ENCODE assay signal across 1 cellular context in the genomic region with DNA sequence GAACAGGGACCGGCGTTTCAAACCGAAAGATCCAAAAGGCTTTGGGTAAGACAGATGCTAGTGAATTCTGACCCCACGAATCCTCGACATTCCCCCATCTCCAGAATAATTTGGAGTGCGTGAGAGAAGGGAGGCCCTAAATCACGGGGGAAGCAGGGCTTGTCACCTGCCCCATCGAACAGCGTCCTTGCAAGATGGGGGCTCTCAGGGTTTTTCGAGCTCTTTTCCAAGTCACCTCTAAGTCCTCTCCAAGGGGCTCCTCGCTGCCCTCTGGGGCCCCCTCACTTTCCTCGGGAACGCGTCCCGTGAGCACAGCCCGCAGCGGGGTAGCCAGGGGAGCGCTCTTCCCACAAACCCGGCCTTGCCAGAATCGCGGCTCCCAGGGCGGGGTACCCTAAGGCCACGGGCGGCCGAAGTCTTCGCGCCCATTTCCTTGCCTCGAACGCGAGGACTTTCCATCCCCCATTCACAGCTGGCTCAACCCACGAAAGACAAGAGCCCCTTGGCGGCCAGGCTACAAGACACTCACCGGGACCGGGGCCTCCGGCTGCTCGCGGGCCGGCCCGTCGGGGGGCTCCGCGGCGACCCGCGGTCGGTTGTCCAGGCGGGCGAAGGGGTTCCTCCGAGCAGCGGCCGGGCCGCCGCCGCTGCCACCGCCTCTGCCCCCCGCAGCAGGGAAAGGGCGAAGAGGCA.
TF ChIP-seq lines count a peak whose summit lies in the region.

No MANE protein-coding gene starts in this region.

TF ChIP-seq in GM12878, 131 proteins besides CTCF, POLR2A, EP300 and RAD21:
- TF ChIP-seq EED (IDR thresholded peaks at IDR 0.05; ENCODE audit: low read depth) (0 out of 2 replicates have a peak, but pooled peaks have one; percentile 29), TCF3 (IDR thresholded peaks at IDR 0.05; ENCODE audit: borderline replicate concordance, insufficient read depth, low read depth, low read length) (0 out of 2 replicates have a peak, but pooled peaks have one; percentile 25), TBL1XR1 (IDR thresholded peaks at IDR 0.05; ENCODE audit: low read depth, low read length) (no peak)
